8 cellular contexts compared by ENCODE assay signal in genomic region chr14:73026243-73026844, GRCh38. TPM values are rescaled to one million over a fixed set of nuclear protein-coding genes. Genes with fewer than 3 reads are reported as not detected.
A peak's percentile ranks its signal among the peaks of the same experiment; 100 is the strongest.
DNase-seq lines count a peak whose midpoint lies in the region; ATAC-seq and TF ChIP-seq lines count a peak whose summit lies in the region.

No MANE protein-coding gene starts in this region.

- H3K36me3 Mint-ChIP-seq in T-helper 17 cell (ENCODE audit: low read depth) = peaks cover 8% of the 10 kb centered on the region

- no peak for ATAC-seq in T-helper 17 cell

- peak overlapping the region; percentile 16 for H2AFZ ChIP-seq in fibroblast of lung (ENCODE audit: low read length)
- H2AFZ ChIP-seq in trophoblast cell (ENCODE audit: insufficient read depth, low read length, poor library complexity) = no peak overlapping the region

- peak overlapping the region; percentile 70 for H3K9ac ChIP-seq in fibroblast of lung (ENCODE audit: insufficient read depth, low read length)
- peak overlapping the region; percentile 63 for H3K9ac ChIP-seq in trophoblast cell (ENCODE audit: low read length)

- peaks cover 44% of the 10 kb centered on the region for H3K4me1 Mint-ChIP-seq in T-helper 17 cell

- no peaks in the 10 kb centered on the region for H3K27me3 Mint-ChIP-seq in T-helper 17 cell

- no peak overlapping the region for H2AK5ac ChIP-seq in trophoblast cell (ENCODE audit: low read length)

- H3K27ac ChIP-seq in fibroblast of lung (ENCODE audit: insufficient read depth, low read length) (peak overlapping the region; percentile 77), trophoblast cell (ENCODE audit: low read depth, low read length) (peak overlapping the region; percentile 58)

- H3K27me3 ChIP-seq in fibroblast of lung (ENCODE audit: control insufficient read depth, insufficient read depth, low read length) = no peaks in the 10 kb centered on the region
- no peaks in the 10 kb centered on the region for H3K27me3 ChIP-seq in trophoblast cell (ENCODE audit: insufficient read depth, low read length)

- H3K27ac Mint-ChIP-seq in T-helper 17 cell = peak overlapping the region; percentile 89

- WGBS in trophoblast cell (ENCODE audit: extremely low coverage, insufficient coverage, insufficient read length) = no CpG with 5 or more reads among the region's 21 CpGs

- H3K4me1 ChIP-seq in fibroblast of lung (ENCODE audit: control insufficient read depth, extremely low read depth, insufficient read depth, low read length) (no peaks in the 10 kb centered on the region), trophoblast cell (ENCODE audit: control insufficient read depth in 1 of 2, insufficient read depth in 2 of 2, low read length in 2 of 2) (peaks cover 0 to 3% of the 10 kb centered on the region in 2 experiments)

- H3K4me2 ChIP-seq in fibroblast of lung (ENCODE audit: extremely low read depth, insufficient read depth, low read length) = peak overlapping the region; percentile 71
- peak overlapping the region; percentile 92 for H3K4me2 ChIP-seq in trophoblast cell (ENCODE audit: low read length)

- H3K4me3 ChIP-seq in GM08714 (ENCODE audit: low read length) (peak overlapping the region; percentile 84), fibroblast of lung (replicated peaks in 1 of 4; ENCODE audit: control extremely low read depth in 1 of 4, insufficient read depth in 1 of 4, low read depth in 3 of 4, low read length in 4 of 4) (peak overlapping the region; percentile 64 to 92 (median 86)), trophoblast cell (ENCODE audit: low read depth, low read length) (peak overlapping the region; percentile 91)

- H2BK12ac ChIP-seq in trophoblast cell (ENCODE audit: low read length) = no peak overlapping the region

- no peaks in the 10 kb centered on the region for H4K20me1 ChIP-seq in fibroblast of lung (ENCODE audit: control insufficient read depth, extremely low read depth, insufficient read depth, low read length)

- H3K4me3 Mint-ChIP-seq in T-helper 17 cell = peak overlapping the region; percentile 99

- H3K9me3 ChIP-seq in T-helper 17 cell (ENCODE audit: control insufficient read depth, low read length, poor library complexity, severe bottlenecking) (no peaks in the 10 kb centered on the region), fibroblast of lung (ENCODE audit: control insufficient read depth, insufficient read depth, low read depth, low read length) (no peaks in the 10 kb centered on the region), trophoblast cell (ENCODE audit: insufficient read depth, low read depth, low read length) (no peaks in the 10 kb centered on the region)

- no peaks in the 10 kb centered on the region for H3K79me1 ChIP-seq in trophoblast cell (ENCODE audit: low read length)

- DNase-seq in T-helper 17 cell (no peak), fibroblast of lung (ENCODE audit: low read depth in 2 of 2) (no peak), trophoblast cell (no peak), HPDE6-E6E7 (ENCODE audit: extremely low spot score) (no peak)
- DNase-seq in activated effector memory CD4-positive, alpha-beta T cell treated with anti-CD3 and anti-CD28 coated beads, Interleukin-2, amount 50 U/mL, for 16 hours = no peak
- DNase-seq in stimulated activated CD4-positive, alpha-beta T cell treated with anti-CD3 and anti-CD28 coated beads, Interleukin-4, amount 100 ng/mL, for 1 hour = no peak
- no peak for DNase-seq in activated effector memory CD4-positive, alpha-beta T cell treated with Interleukin-2 at 50 U/mL for 16 hours

- H2BK5ac ChIP-seq in trophoblast cell (ENCODE audit: low read depth, low read length, poor library complexity) = peak overlapping the region; percentile 33

- peaks cover 5% of the 10 kb centered on the region for H3K36me3 ChIP-seq in fibroblast of lung (ENCODE audit: control insufficient read depth, insufficient read depth, low read length)
- H3K36me3 ChIP-seq in trophoblast cell (ENCODE audit: control insufficient read depth in 1 of 2, insufficient read depth in 2 of 2, low read length in 2 of 2) = peaks cover 5 to 14% of the 10 kb centered on the region in 2 experiments

- no peak overlapping the region for H3K14ac ChIP-seq in trophoblast cell (ENCODE audit: low read length)

- no peak overlapping the region for H4K12ac ChIP-seq in trophoblast cell (ENCODE audit: low read depth, low read length)

- peaks cover 30% of the 10 kb centered on the region for H3K79me2 ChIP-seq in fibroblast of lung (ENCODE audit: control insufficient read depth, insufficient read depth, low read length)
- H3K79me2 ChIP-seq in trophoblast cell (ENCODE audit: control insufficient read depth, insufficient read depth, low read length, poor library complexity) = no peaks in the 10 kb centered on the region

- no peak overlapping the region for H2BK120ac ChIP-seq in trophoblast cell (ENCODE audit: insufficient read depth, low read length, poor library complexity)

- no peak for TF ChIP-seq CTCF in fibroblast of lung (conservative IDR thresholded peaks at IDR 0.05 in 1 of 2, IDR thresholded peaks at IDR 0.05 in 1 of 2; ENCODE audit: low read depth in 1 of 2, low read length in 2 of 2)

- no peak overlapping the region for H3K18ac ChIP-seq in trophoblast cell (ENCODE audit: low read length)

- no peak overlapping the region for H4K8ac ChIP-seq in trophoblast cell (ENCODE audit: low read depth, low read length)

- H4K91ac ChIP-seq in trophoblast cell (ENCODE audit: low read depth, low read length) = peak overlapping the region; percentile 71

- no peak overlapping the region for H3K23ac ChIP-seq in trophoblast cell (ENCODE audit: low read length)

- no peak overlapping the region for H3K4ac ChIP-seq in trophoblast cell (ENCODE audit: low read depth, low read length)

RNA-seq across cellular contexts. Expression of gene ZFYVE1, which starts 0.6 kb away (rescaled TPM):
- total RNA-seq in T-helper 17 cell = 10 to 100 TPM; 11.0 to 17.9 TPM
- total RNA-seq in fibroblast of lung = 14.4 and 22.1 TPM in 2 replicates
- 14.9 and 18.8 TPM in 2 replicates for polyA plus RNA-seq in fibroblast of lung
- polyA plus RNA-seq in fibroblast of lung (2012) = 16.5 and 18.2 TPM in 2 replicates
- polyA minus RNA-seq in fibroblast of lung (ENCODE audit: low replicate concordance) = 77.6 and 81.5 TPM in 2 replicates
- polyA plus RNA-seq in trophoblast cell (2013) = 11.5 and 12.0 TPM in 2 replicates

RNA-seq across cellular contexts. Expression of gene RBM25, which starts 32.0 kb away (rescaled TPM):
- total RNA-seq in T-helper 17 cell (100 to 1,000 TPM; 156 to 168 TPM), fibroblast of lung (22.3 and 25.4 TPM in 2 replicates)
- 38.0 and 42.5 TPM in 2 replicates for polyA plus RNA-seq in fibroblast of lung
- polyA plus RNA-seq in fibroblast of lung (2012) = 58.4 and 59.5 TPM in 2 replicates
- 20.8 and 42.8 TPM in 2 replicates for polyA minus RNA-seq in fibroblast of lung (ENCODE audit: low replicate concordance)
- 107 and 110 TPM in 2 replicates for polyA plus RNA-seq in trophoblast cell (2013)
